ENCODE assay signal across 18 cellular contexts in genomic region chr17:57048096-57048495, GRCh38. TPM values are rescaled to one million over a fixed set of nuclear protein-coding genes. Genes with fewer than 3 reads are reported as not detected.
DNase-seq lines count a peak whose midpoint lies in the region; ATAC-seq, FAIRE-seq and TF ChIP-seq lines count a peak whose summit lies in the region.
"Had no signal": no experiment of that assay in that cellular context is flagged by ENCODE, and none has a peak within 500 bp of the region (broad histone marks: within the 10 kb centered on the region; RNA-seq: fewer than 3 reads in every experiment).

No MANE protein-coding gene starts in this region.

- no peak overlapping the region for H3K9ac ChIP-seq in H1 (replicated peaks in 1 of 4; ENCODE audit: extremely low read depth in 1 of 4, low read depth in 3 of 4, low read length in 3 of 4)

- H4K91ac ChIP-seq in H1 (replicated peaks; ENCODE audit: insufficient read length, low read length): no peak overlapping the region

- peak overlapping the region; percentile 39; the same call in 1 of the 2 replicates for H2AK5ac ChIP-seq in H1 (ENCODE audit: low read depth, low read length)

- peaks cover 6% of the 10 kb centered on the region for H3K27me3 Mint-ChIP-seq in MCF 10A (ENCODE audit: insufficient read depth, unreplicated experiment)

- H3K4me1 ChIP-seq in breast epithelium: no peaks in the 10 kb centered on the region
- peaks cover 3 to 8% (median 3%) of the 10 kb centered on the region in 4 experiments; a peak in 4 of 7 replicates for H3K4me1 ChIP-seq in H1 (replicated peaks in 1 of 4; ENCODE audit: control insufficient read depth in 3 of 4, insufficient read depth in 4 of 4, low read length in 3 of 4)
- H3K4me1 ChIP-seq in foreskin keratinocyte: peaks cover 4% of the 10 kb centered on the region
- H3K4me1 ChIP-seq in ovary (ENCODE audit: insufficient read depth): peaks cover 5% of the 10 kb centered on the region

- H3K18ac ChIP-seq in H1 (ENCODE audit: extremely low read depth, low read length): no peak overlapping the region

- H3K23ac ChIP-seq in H1 (ENCODE audit: insufficient read length): no peak overlapping the region

- peaks cover 6% of the 10 kb centered on the region for H3K4me1 Mint-ChIP-seq in MCF 10A (ENCODE audit: insufficient read depth, unreplicated experiment)

- CTCF ChIA-PET in MCF 10A (lab: Yijun Ruan, JAX): interaction anchor here (0.5 to 1.5 kb wide), 4 partner anchors 11 to 547 kb away, joined by 3 read pairs; no protein-coding TSS in a partner anchor
- CTCF ChIA-PET in H1 (lab: Charles Lee; ENCODE audit: partially characterized antibody): interaction anchor here (1.0 to 8.4 kb wide), 7 partner anchors 9 to 60 kb away, joined by 3 to 58 read pairs (median 5); partner anchors contain the start of gene AKAP1

- H3K4me3 Mint-ChIP-seq in MCF 10A (ENCODE audit: unreplicated experiment): no peak overlapping the region
- H3K4me3 Mint-ChIP-seq: B cell; CD4-positive, alpha-beta T cell had no signal

- H3K79me1 ChIP-seq in H1 (ENCODE audit: low read depth, low read length): no peaks in the 10 kb centered on the region

- intact Hi-C loops in breast epithelium (cut with DNase I; ENCODE audit: low total_unique reads): no loop called here
- intact Hi-C loops in MCF 10A (cut with micrococcal nuclease): no loop called here
- intact Hi-C loops in ovary (cut with DNase I): no loop called here

- POLR2A ChIA-PET in MCF 10A (lab: Yijun Ruan, JAX) (interaction anchor here (0.6 to 2.5 kb wide), 4 partner anchors 12 to 20 kb away, joined by 3 to 6 read pairs (median 4); no protein-coding TSS in a partner anchor), H1 (lab: Charles Lee; ENCODE audit: partially characterized antibody) (interaction anchor here (0.8 to 0.9 kb wide), 2 partner anchors 9 to 14 kb away, joined by 3 to 4 read pairs; no protein-coding TSS in a partner anchor)

- no peak for FAIRE-seq in H1 (lab: Jason Lieb, UNC)
- FAIRE-seq: A204.1, G401.6, GM12891, H54 had no signal

- H3K27me3 ChIP-seq in breast epithelium (peaks cover 0 to 2% of the 10 kb centered on the region in 2 donors), H1 (replicated peaks in 1 of 4; ENCODE audit: control insufficient read depth in 3 of 4, extremely low read depth in 1 of 4, insufficient read depth in 3 of 4, low read length in 3 of 4) (no peaks in the 10 kb centered on the region), foreskin keratinocyte (peaks cover 32% of the 10 kb centered on the region), ovary (no peaks in the 10 kb centered on the region)

- TF ChIP-seq RAD21 in H1 (IDR thresholded peaks at IDR 0.05 in 1 of 2, conservative IDR thresholded peaks at IDR 0.05 in 1 of 2; ENCODE audit: low read depth in 2 of 2, low read length in 2 of 2): no peak

- H2AFZ ChIP-seq in H1 (ENCODE audit: low read length): no peak overlapping the region

- no peaks in the 10 kb centered on the region for H3K36me3 Mint-ChIP-seq in MCF 10A (ENCODE audit: insufficient read depth, unreplicated experiment)

- no peak for TF ChIP-seq CTCF in breast epithelium (IDR thresholded peaks at IDR 0.05)
- no peak for TF ChIP-seq CTCF in MCF 10A (IDR thresholded peaks at IDR 0.05; ENCODE audit: unreplicated experiment)
- TF ChIP-seq CTCF in H1 (IDR thresholded peaks at IDR 0.05; ENCODE audit: control extremely low read depth in 1 of 3, insufficient read depth in 1 of 3, low read depth in 1 of 3, low read length in 3 of 3): no peak
- TF ChIP-seq CTCF in foreskin keratinocyte (conservative IDR thresholded peaks at IDR 0.05): no peak
- no peak for TF ChIP-seq CTCF in ovary (IDR thresholded peaks at IDR 0.05)

- BruUV-seq in MCF 10A (replicated peaks; lab: Mats Ljungman, UMichigan): no TSS peak

- TF ChIP-seq POLR2A in breast epithelium (IDR thresholded peaks at IDR 0.05) (no peak), H1 (IDR thresholded peaks at IDR 0.05; ENCODE audit: control extremely low read depth in 1 of 2, low read depth in 2 of 2, low read length in 2 of 2) (no peak), ovary (IDR thresholded peaks at IDR 0.05) (no peak)

- H3K23me2 ChIP-seq in H1 (ENCODE audit: low read depth, low read length): no peaks in the 10 kb centered on the region

- H3K9me3 ChIP-seq in breast epithelium (no peaks in the 10 kb centered on the region), H1 (ENCODE audit: insufficient read depth in 2 of 2, low read depth in 1 of 2, low read length in 1 of 2) (no peaks in the 10 kb centered on the region), ovary (no peaks in the 10 kb centered on the region)

- no peak overlapping the region for H3K4ac ChIP-seq in H1 (replicated peaks; ENCODE audit: insufficient read length, low read depth, low read length)

- no peak overlapping the region for H2BK5ac ChIP-seq in H1 (ENCODE audit: low read depth, low read length)

- H2BK20ac ChIP-seq in H1 (ENCODE audit: low read length): no peak overlapping the region

- H2BK120ac ChIP-seq in H1 (replicated peaks; ENCODE audit: low read depth, low read length): no peak overlapping the region

- no peak overlapping the region for H4K5ac ChIP-seq in H1 (ENCODE audit: insufficient read length, low read depth, low read length)

- peak overlapping the region; percentile 54 to 78 for H3K27ac ChIP-seq in breast epithelium
- H3K27ac ChIP-seq in H1 (ENCODE audit: low read depth, low read length): no peak overlapping the region
- no peak overlapping the region for H3K27ac ChIP-seq in foreskin keratinocyte
- no peak overlapping the region for H3K27ac ChIP-seq in ovary
- H3K27ac ChIP-seq: HL-60 had no signal

- H2BK12ac ChIP-seq in H1 (ENCODE audit: low read depth, low read length): no peak overlapping the region

- peak; percentile 41 for ATAC-seq in foreskin keratinocyte
- no peak for ATAC-seq in GM21526 (IDR thresholded peaks at IDR 0.05; ENCODE audit: low FRiP score, unreplicated experiment)

- TF ChIP-seq EP300 in H1 (IDR thresholded peaks at IDR 0.05; ENCODE audit: borderline replicate concordance in 1 of 2, low read depth in 2 of 2, low read length in 2 of 2): no peak
- no peak for TF ChIP-seq EP300 in ovary (IDR thresholded peaks at IDR 0.05)

- H3K79me2 ChIP-seq in H1 (ENCODE audit: control insufficient read depth in 1 of 2, insufficient read depth in 2 of 2, low read length in 2 of 2): no peaks in the 10 kb centered on the region

- H3K9me3 Mint-ChIP-seq in MCF 10A (ENCODE audit: unreplicated experiment): no peaks in the 10 kb centered on the region
- H3K9me3 Mint-ChIP-seq: CD4-positive, alpha-beta T cell had no signal

- H3K4me3 ChIP-seq in breast epithelium (no peak overlapping the region), H1 (ENCODE audit: extremely low read depth in 1 of 4, insufficient read depth in 2 of 4, low read depth in 3 of 4, low read length in 4 of 4) (no peak overlapping the region), ovary (no peak overlapping the region)

- no peak for DNase-seq in breast epithelium (ENCODE audit: low spot score in 2 of 2)
- no peak for DNase-seq in MCF 10A (ENCODE audit: unreplicated experiment)
- DNase-seq in H1 (ENCODE audit: low read depth in 1 of 2, low spot score in 2 of 2): no peak
- DNase-seq in foreskin keratinocyte: peak in 1 of 2 donors; percentile 49
- no peak for DNase-seq in ovary
- DNase-seq in stimulated activated CD4-positive, alpha-beta T cell treated with anti-CD3 and anti-CD28 coated beads, Interleukin-4, amount 100 ng/mL, for 24 hours: no peak
- DNase-seq: C1 segment of cervical spinal cord; Calu3; CD4-positive, alpha-beta T cell; DMS 273 treated with DMSO at 0.1 percent for 48 hours; EL had no signal

- no peaks in the 10 kb centered on the region for H4K20me1 ChIP-seq in H1 (replicated peaks in 1 of 2; ENCODE audit: control insufficient read depth in 1 of 2, insufficient read depth in 2 of 2, low read length in 2 of 2)

- H3K27ac Mint-ChIP-seq in MCF 10A (ENCODE audit: low read depth, unreplicated experiment): no peak overlapping the region
- H3K27ac Mint-ChIP-seq: B cell; CD4-positive, alpha-beta T cell had no signal

- H3K4me2 ChIP-seq in H1 (ENCODE audit: insufficient read depth in 1 of 2, low read depth in 2 of 2, low read length in 2 of 2): no peak overlapping the region

- H3K36me3 ChIP-seq in breast epithelium: no peaks in the 10 kb centered on the region
- no peaks in the 10 kb centered on the region for H3K36me3 ChIP-seq in H1 (ENCODE audit: control insufficient read depth in 2 of 4, insufficient read depth in 4 of 4, low read length in 3 of 4)
- no peaks in the 10 kb centered on the region for H3K36me3 ChIP-seq in ovary

- H4K8ac ChIP-seq in H1 (ENCODE audit: extremely low read depth, insufficient read depth, low read length): no peak overlapping the region

- no peak overlapping the region for H3K56ac ChIP-seq in H1 (replicated peaks; ENCODE audit: insufficient read length, low read depth, low read length)

- H2BK15ac ChIP-seq in H1 (ENCODE audit: low read length): no peak overlapping the region

- no peak overlapping the region for H3K14ac ChIP-seq in H1 (ENCODE audit: insufficient read length)

- 96% methylated on average over 2 of the region's 2 CpGs; no CpG with 5 or more reads in 1 of the 2 experiments for WGBS in H1 (ENCODE audit: extremely low coverage in 1 of 2, insufficient coverage in 1 of 2, insufficient read length in 1 of 2, insufficient replicate concordance in 2 of 2, low coverage in 1 of 2, low lambda C conversion rate in 2 of 2, missing lambda C conversion rate in 1 of 2), 2 experiments
- 92 to 94% (median 92%) methylated on average over 2 of the region's 2 CpGs for WGBS in ovary, 3 donors

TF ChIP-seq in H1, 55 proteins besides CTCF, POLR2A, EP300 and RAD21 (continues in another document):
- no peak for TF ChIP-seq RXRA (IDR thresholded peaks at IDR 0.05; ENCODE audit: insufficient read depth, low read depth, low read length)
- no peak for TF ChIP-seq GABPA (IDR thresholded peaks at IDR 0.05; ENCODE audit: borderline replicate concordance, insufficient read depth, low read length)
- TF ChIP-seq TCF12 (IDR thresholded peaks at IDR 0.05; ENCODE audit: low read depth, low read length): no peak
- TF ChIP-seq JUND (IDR thresholded peaks at IDR 0.05; ENCODE audit: low read length): no peak

RNA-seq across cellular contexts. Expression of gene AKAP1, which starts 37.0 kb away (rescaled TPM):
- 10 to 100 TPM; 38.1 to 87.7 (median 63.9) TPM for total RNA-seq in breast epithelium
- total RNA-seq in MCF 10A (2022): 19.6 and 32.4 TPM in 2 replicates
- total RNA-seq in H1 (2021; fragmentation: NEBNext Ultra II Directional; extraction: Animal tissue kit (Norgen Biotek cat#: 25700)): 110 and 120 TPM in 2 replicates
- polyA plus RNA-seq in H1 (2011; rRNA removed): 156 and 195 TPM in 2 replicates
- polyA plus RNA-seq in H1 (2011; cell fraction: cytosol; rRNA removed): 142 TPM
- 377 TPM for polyA plus RNA-seq in H1 (2011; cell fraction: nucleus; rRNA removed)
- 83.6 to 102 TPM (median 91.8 TPM) in 4 replicates for polyA plus RNA-seq in H1 (2012, experiment 1 of 2)
- polyA plus RNA-seq in H1 (2012, experiment 2 of 2): 36.0 TPM
- 166 TPM for polyA plus RNA-seq in H1 (2013, experiment 1 of 2)
- 181 TPM for polyA plus RNA-seq in H1 (2013, experiment 2 of 2)
- 331 and 335 TPM in 2 replicates for polyA minus RNA-seq in H1 (2011; rRNA and poly(A)+ RNA removed)
- 139 TPM for polyA minus RNA-seq in H1 (2011; cell fraction: cytosol; rRNA and poly(A)+ RNA removed)
- polyA minus RNA-seq in H1 (2011; cell fraction: nucleus; rRNA and poly(A)+ RNA removed): 80.5 TPM
- total RNA-seq in foreskin keratinocyte: 28.3 and 32.8 TPM in 2 replicates
- polyA plus RNA-seq in foreskin keratinocyte: 12.2 and 15.1 TPM in 2 replicates
- total RNA-seq in ovary: 10 to 100 TPM; 20.0 to 45.2 (median 34.1) TPM
- polyA plus RNA-seq in ovary: 10 to 100 TPM; 21.5 to 30.4 TPM

Comparison
In these comparisons a context has a peak if more than half of its experiments do, and no peak if none do; other contexts are left out.
1. H3K27ac ChIP-seq: peak in breast epithelium (2 of 2); none in H1 (single experiment), foreskin keratinocyte (single experiment) and ovary (0 of 2).